ENCODE assay signal across 2 cellular contexts in genomic region chr20:40687384-40688128, GRCh38.
TF ChIP-seq lines count a peak whose summit lies in the region.

No MANE protein-coding gene starts in this region.

TF ChIP-seq in SK-N-SH, 30 proteins besides CTCF, POLR2A, EP300 and RAD21 (continued from another document):
- TF ChIP-seq GABPA (IDR thresholded peaks at IDR 0.05; ENCODE audit: low read depth) (no peak), IRF3 (IDR thresholded peaks at IDR 0.05; ENCODE audit: low read depth, low read length) (no peak), CHD2 (IDR thresholded peaks at IDR 0.05; ENCODE audit: low read length, partially characterized antibody) (no peak), FOXJ3 (CRISPR knock-in tag; IDR thresholded peaks at IDR 0.05) (no peak), REST (IDR thresholded peaks at IDR 0.05; ENCODE audit: low read depth, low read length) (no peak), POLR2AphosphoS5 (IDR thresholded peaks at IDR 0.05; ENCODE audit: low read depth, low read length) (no peak), EZH2phosphoT487 (IDR thresholded peaks at IDR 0.05; ENCODE audit: borderline replicate concordance, low read depth) (no peak), USF2 (IDR thresholded peaks at IDR 0.05; ENCODE audit: borderline replicate concordance, low read depth, low read length) (no peak), ZBTB33 (IDR thresholded peaks at IDR 0.05; ENCODE audit: borderline replicate concordance, low read depth) (no peak), JUND (IDR thresholded peaks at IDR 0.05) (no peak)
TF ChIP-seq in SK-N-SH: peak in this region for 0.

TF ChIP-seq in SK-N-SH treated with all-trans-retinoic acid at 6 μM for 48 hours, 23 proteins besides CTCF, POLR2A, EP300 and RAD21 (continued from another document):
- TF ChIP-seq BACH2 (CRISPR knock-in tag; IDR thresholded peaks at IDR 0.05; ENCODE audit: borderline replicate concordance) (no peak), ZNF565 (CRISPR knock-in tag; conservative IDR thresholded peaks at IDR 0.05; ENCODE audit: low read depth) (no peak), GLIS3 (CRISPR knock-in tag; IDR thresholded peaks at IDR 0.05) (no peak), ESRRG (CRISPR knock-in tag; IDR thresholded peaks at IDR 0.05) (no peak), TOX (CRISPR knock-in tag; IDR thresholded peaks at IDR 0.05; ENCODE audit: borderline replicate concordance) (no peak), PPARA (CRISPR knock-in tag; IDR thresholded peaks at IDR 0.05; ENCODE audit: borderline replicate concordance) (no peak), ZNF8 (CRISPR knock-in tag; IDR thresholded peaks at IDR 0.05) (no peak)
